22 cellular contexts compared by ENCODE assay signal in genomic region chr17:15368605-15369004, GRCh38. TPM values are rescaled to one million over a fixed set of nuclear protein-coding genes. Genes with fewer than 3 reads are reported as not detected.
DNase-seq lines count a peak whose midpoint lies in the region; ATAC-seq, FAIRE-seq and TF ChIP-seq lines count a peak whose summit lies in the region.
"Had no signal": no experiment of that assay in that cellular context is flagged by ENCODE, and none has a peak within 500 bp of the region (broad histone marks: within the 10 kb centered on the region; RNA-seq: fewer than 3 reads in every experiment).

No MANE protein-coding gene starts in this region.

- WGBS in K562 (ENCODE audit: insufficient coverage, low coverage, missing lambda C conversion rate), result 0% methylated on average over 2 of the region's 2 CpGs
- 45 to 63% (median 57%) methylated on average over 2 of the region's 2 CpGs for WGBS in stomach, 5 donors

- H3K27me3 ChIP-seq in K562 (ENCODE audit: control insufficient read depth in 2 of 2, insufficient read depth in 2 of 2, low read length in 2 of 2) (peaks cover 0 to 6% of the 10 kb centered on the region in 2 experiments; a peak in 2 of 5 replicates), stomach (no peaks in the 10 kb centered on the region)
- H3K27me3 ChIP-seq: BLaER1 had no signal

- no TSS peak for BruUV-seq in K562 (replicated peaks; lab: Mats Ljungman, UMichigan)

- H3K9ac ChIP-seq in K562 (ENCODE audit: insufficient read depth in 1 of 2, low read depth in 2 of 2, low read length in 2 of 2), result no peak overlapping the region
- H3K9ac ChIP-seq: BLaER1 had no signal

- no peaks in the 10 kb centered on the region for H4K20me1 ChIP-seq in K562 (replicated peaks; ENCODE audit: control insufficient read depth, insufficient read depth, low read length)
- H4K20me1 ChIP-seq: BLaER1 had no signal

- H3K27ac ChIP-seq in K562 (ENCODE audit: extremely low read depth, low read depth, low read length), result no peak overlapping the region
- no peak overlapping the region for H3K27ac ChIP-seq in stomach
- H3K27ac ChIP-seq: 22Rv1, BLaER1 had no signal

- intact Hi-C loops in K562 (cut with micrococcal nuclease) (no loop called here), mucosa of descending colon (cut with DNase I, micrococcal nuclease) (no loop called here), stomach (cut with DNase I; ENCODE audit: low total_unique reads) (no loop called here)

- CTCF ChIA-PET in K562 (lab: Yijun Ruan, JAX; ENCODE audit: low intra/inter-chr PET ratio), result no interaction called here

- no peaks in the 10 kb centered on the region for H3K36me3 ChIP-seq in K562 (ENCODE audit: control insufficient read depth, insufficient read depth, low read length)
- no peaks in the 10 kb centered on the region for H3K36me3 ChIP-seq in mucosa of descending colon (ENCODE audit: low read depth)
- no peaks in the 10 kb centered on the region for H3K36me3 ChIP-seq in stomach
- H3K36me3 ChIP-seq: BLaER1 had no signal

- DNase-seq in Jurkat, Clone E6-1 (ENCODE audit: low read depth, low spot score), result peak; percentile 1
- DNase-seq in K562 (ENCODE audit: extremely low read depth in 1 of 4, low spot score in 3 of 4) (no peak), mucosa of descending colon (no peak), stomach (no peak), mesothelial cell of epicardium (ENCODE audit: low spot score in 2 of 2, unreplicated experiment in 2 of 2) (no peak), C1 segment of cervical spinal cord (lab: John Stamatoyannopoulos, UW) (no peak)
- DNase-seq: CD4-positive, alpha-beta T cell; CD8-positive, alpha-beta memory T cell; DMS 273 treated with DMSO at 0.1 percent for 48 hours; DMS79; EL; GDM1; HCEC 1CT had no signal

- H3K9me3 Mint-ChIP-seq in mesothelial cell of epicardium, result peaks cover 11% of the 10 kb centered on the region
- H3K9me3 Mint-ChIP-seq: CD8-positive, alpha-beta memory T cell; GM23338 had no signal

- POLR2A ChIA-PET in K562 (lab: Yijun Ruan, JAX), result interaction anchor here (0.6 kb wide), 1 partner anchor 45 kb away, joined by 3 read pairs; no protein-coding TSS in a partner anchor

- in situ Hi-C loops in K562 (cut with MboI), result no loop called here

- no peak overlapping the region for H3K4me2 ChIP-seq in K562 (ENCODE audit: insufficient read depth, low read length)
- H3K4me2 ChIP-seq: BLaER1, GM23338 had no signal

- H3K27ac Mint-ChIP-seq in mesothelial cell of epicardium, result no peak overlapping the region
- H3K27ac Mint-ChIP-seq: B cell; CD14-positive monocyte; CD4-positive, alpha-beta T cell; CD8-positive, alpha-beta memory T cell; GM23338 had no signal

- no peaks in the 10 kb centered on the region; a peak in 2 of 5 replicates for H3K4me1 ChIP-seq in K562 (replicated peaks in 1 of 2; ENCODE audit: control insufficient read depth in 2 of 2, insufficient read depth in 2 of 2, low read length in 2 of 2)
- peaks cover 11% of the 10 kb centered on the region for H3K4me1 ChIP-seq in mucosa of descending colon (ENCODE audit: low read depth)
- no peaks in the 10 kb centered on the region for H3K4me1 ChIP-seq in stomach
- H3K4me1 ChIP-seq: BLaER1 had no signal

- ATAC-seq in K562 (no peak), mucosa of descending colon (peak; percentile 94)
- ATAC-seq: GM12878, GM23338 had no signal

- no peak overlapping the region for H3K4me3 ChIP-seq in Jurkat, Clone E6-1 (ENCODE audit: low read length)
- no peak overlapping the region for H3K4me3 ChIP-seq in K562
- no peak overlapping the region for H3K4me3 ChIP-seq in mucosa of descending colon
- no peak overlapping the region for H3K4me3 ChIP-seq in stomach
- H3K4me3 ChIP-seq: BLaER1, GM12878, GM23338 had no signal

- TF ChIP-seq CTCF in K562 (IDR thresholded peaks at IDR 0.05 in 2 of 3, conservative IDR thresholded peaks at IDR 0.05 in 1 of 3; ENCODE audit: insufficient read depth in 2 of 3, low read depth in 1 of 3, low read length in 3 of 3) (no peak), mucosa of descending colon (IDR thresholded peaks at IDR 0.05) (no peak), stomach (IDR thresholded peaks at IDR 0.05) (no peak), mesothelial cell of epicardium (IDR thresholded peaks at IDR 0.05; ENCODE audit: unreplicated experiment) (no peak)

- TF ChIP-seq RAD21 in K562 (CRISPR knock-in tag; conservative IDR thresholded peaks at IDR 0.05 in 1 of 2, IDR thresholded peaks at IDR 0.05 in 1 of 2), result no peak

- H3K36me3 Mint-ChIP-seq in mesothelial cell of epicardium, result no peaks in the 10 kb centered on the region
- H3K36me3 Mint-ChIP-seq: CD14-positive monocyte; CD8-positive, alpha-beta memory T cell had no signal

- FAIRE-seq in K562 (lab: Jason Lieb, UNC), result no peak
- FAIRE-seq: A204.1, D721Med, GM12878 had no signal

- H3K27me3 Mint-ChIP-seq in mesothelial cell of epicardium (ENCODE audit: low read depth), result no peaks in the 10 kb centered on the region

- H3K79me2 ChIP-seq in K562 (ENCODE audit: control insufficient read depth, insufficient read depth, low read length), result no peaks in the 10 kb centered on the region

- TF ChIP-seq POLR2A in K562 (conservative IDR thresholded peaks at IDR 0.05), result no peak
- no peak for TF ChIP-seq POLR2A in stomach (IDR thresholded peaks at IDR 0.05)

- H3K9me1 ChIP-seq in K562 (ENCODE audit: control insufficient read depth, insufficient read depth, low read length), result no peaks in the 10 kb centered on the region

- TF ChIP-seq EP300 in K562 (IDR thresholded peaks at IDR 0.05; ENCODE audit: low read length) (no peak), stomach (IDR thresholded peaks at IDR 0.05) (no peak)

- H2AFZ ChIP-seq in K562 (ENCODE audit: low read depth, low read length), result no peak overlapping the region
- H2AFZ ChIP-seq: GM23338 had no signal

- no peaks in the 10 kb centered on the region for H3K4me1 Mint-ChIP-seq in mesothelial cell of epicardium
- H3K4me1 Mint-ChIP-seq: B cell; CD14-positive monocyte; CD8-positive, alpha-beta memory T cell; GM23338 had no signal

- H3K9me3 ChIP-seq in K562 (replicated peaks; ENCODE audit: control insufficient read depth, insufficient read depth, low read depth, low read length) (no peaks in the 10 kb centered on the region), mucosa of descending colon (no peaks in the 10 kb centered on the region), stomach (no peaks in the 10 kb centered on the region)

- no peak overlapping the region for H3K4me3 Mint-ChIP-seq in mesothelial cell of epicardium
- H3K4me3 Mint-ChIP-seq: B cell; CD14-positive monocyte; CD4-positive, alpha-beta T cell; CD8-positive, alpha-beta memory T cell; GM23338 had no signal

TF ChIP-seq in K562, 482 proteins besides CTCF, POLR2A, EP300 and RAD21:
- TF ChIP-seq MEIS2 (IDR thresholded peaks at IDR 0.05; ENCODE audit: partially characterized antibody) (peak; percentile 44), CREB1 (IDR thresholded peaks at IDR 0.05) (no peak), CREB1 (CRISPR knock-in tag; IDR thresholded peaks at IDR 0.05) (no peak)

RNA-seq across cellular contexts. Expression of gene TEKT3, which starts 27.2 kb away (rescaled TPM):
- not detected for polyA plus RNA-seq in Jurkat, Clone E6-1 (2012; ENCODE audit: insufficient read depth, insufficient read length)
- not detected in 2 replicates for total RNA-seq in K562 (2011; cell fraction: chromatin; rRNA removed; ENCODE audit: low replicate concordance)
- total RNA-seq in K562 (2011; cell fraction: nucleolus; rRNA removed), result not detected in 2 replicates
- total RNA-seq in K562 (2011; cell fraction: nucleoplasm; rRNA removed), result not detected in 2 replicates
- total RNA-seq in K562 (2014; rRNA removed) (not detected in 2 replicates), K562 (2014; rRNA removed; fragmentation: Illumina TruSeq; extraction: Trizol) (not detected in 2 replicates), K562 (2015; rRNA removed; fragmentation: Illumina TruSeq; extraction: Trizol) (not detected in 2 replicates), K562 (2021) (not detected in 2 replicates), mucosa of descending colon (under 1 TPM in 2 of 3 donors, not detected in 1; 0.60 to 0.69 TPM), stomach (under 1 TPM in 1 of 5 donors, not detected in 4; 0.92 TPM), mesothelial cell of epicardium (2.4 to 3.8 TPM (median 3.3 TPM) in 3 replicates)
- polyA plus RNA-seq in K562 (2011; rRNA removed) (0.11 TPM in 1 of 2 replicates, not detected in the other), K562 (2014; fragmentation: Illumina TruSeq; extraction: Trizol) (not detected in 2 replicates), K562 (2014; fragmentation: Nextera tagmentation; extraction: Ambion mirVana) (not detected), K562 (2014; rRNA removed) (0.34 TPM in 1 of 2 replicates, not detected in the other), stomach (1 to 10 TPM in 1 of 3 donors, under 1 TPM in 1, not detected in 1; 0.65 to 2.7 TPM)
- polyA plus RNA-seq in K562 (2011; cell fraction: cytosol; rRNA removed), result not detected in 2 replicates
- 0.67 and 1.4 TPM in 2 replicates for polyA plus RNA-seq in K562 (2011; cell fraction: nucleus; rRNA removed)
- 1.5 TPM in 1 of 2 replicates, not detected in the other for polyA plus RNA-seq in K562 (2012)
- not detected in 2 replicates for polyA minus RNA-seq in K562 (2011; rRNA and poly(A)+ RNA removed)
- polyA minus RNA-seq in K562 (2011; cell fraction: cytosol; rRNA and poly(A)+ RNA removed), result not detected in 2 replicates
- polyA minus RNA-seq in K562 (2011; cell fraction: nucleus; rRNA and poly(A)+ RNA removed), result not detected in 2 replicates
- total RNA-seq: CD4-positive, alpha-beta T cell; CD8-positive, alpha-beta memory T cell; GM12878; H4 had no signal
- polyA plus RNA-seq: CD14-positive monocyte; CD8-positive, alpha-beta memory T cell had no signal
